ENCODE assay signal across 10 cellular contexts in genomic region chr1:94092210-94092613, GRCh38. TPM values are rescaled to one million over a fixed set of nuclear protein-coding genes. Genes with fewer than 3 reads are reported as not detected.
DNase-seq lines count a peak whose midpoint lies in the region; ATAC-seq and TF ChIP-seq lines count a peak whose summit lies in the region.
"Had no signal": no experiment of that assay in that cellular context is flagged by ENCODE, and none has a peak within 500 bp of the region (broad histone marks: within the 10 kb centered on the region; RNA-seq: fewer than 3 reads in every experiment).

No MANE protein-coding gene starts in this region.

- TF ChIP-seq EP300 in gastroesophageal sphincter (IDR thresholded peaks at IDR 0.05) = no peak

- H3K27me3 ChIP-seq in gastroesophageal sphincter = no peaks in the 10 kb centered on the region
- H3K27me3 ChIP-seq in skeletal muscle tissue (ENCODE audit: control insufficient read depth in 3 of 3, insufficient read depth in 3 of 3, low read length in 3 of 3) = no peaks in the 10 kb centered on the region

- H3K4me3 ChIP-seq in gastroesophageal sphincter = no peak overlapping the region
- no peak overlapping the region for H3K4me3 ChIP-seq in skeletal muscle tissue (ENCODE audit: low read length in 3 of 3)

- TF ChIP-seq POLR2A in gastroesophageal sphincter (IDR thresholded peaks at IDR 0.05) = no peak

- H3K4me1 ChIP-seq in gastroesophageal sphincter = peaks cover 0 to 55% (median 36%) of the 10 kb centered on the region in 3 donors
- peaks cover 52 to 58% (median 56%) of the 10 kb centered on the region in 3 donors for H3K4me1 ChIP-seq in skeletal muscle tissue (ENCODE audit: control insufficient read depth in 3 of 3, insufficient read depth in 3 of 3, low read length in 3 of 3)

- DNase-seq in NCI-H1417 (lab: John Stamatoyannopoulos, UW) (peak in 2 of 3 experiments; percentile 35 to 65), NCI-H1417 treated with DMSO at 0.1 percent for 48 hours (lab: John Stamatoyannopoulos, UW) (no peak), UCSD-AML1 (lab: John Stamatoyannopoulos, UW; ENCODE audit: unreplicated experiment) (peak; percentile 79), cortex of kidney (lab: John Stamatoyannopoulos, UW) (no peak)
- DNase-seq: small intestine had no signal

- WGBS in gastroesophageal sphincter (ENCODE audit: low coverage in 1 of 2), 2 donors = 45 to 62% methylated on average over 4 of the region's 4 CpGs

- H3K27ac ChIP-seq in gastroesophageal sphincter (peak overlapping the region; percentile 4 to 81 (median 76)), skeletal muscle tissue (ENCODE audit: low read depth, low read length) (peak overlapping the region; percentile 90)
- H3K27ac ChIP-seq: KMS-11 had no signal

- ATAC-seq in gastroesophageal sphincter = peak; percentile 29
- ATAC-seq in HG03025 (IDR thresholded peaks at IDR 0.05; ENCODE audit: low FRiP score, unreplicated experiment) = no peak
- ATAC-seq in HG03442 (IDR thresholded peaks at IDR 0.05; ENCODE audit: unreplicated experiment) = no peak

- no peak for TF ChIP-seq CTCF in gastroesophageal sphincter (IDR thresholded peaks at IDR 0.05)

- H3K36me3 ChIP-seq in gastroesophageal sphincter (no peaks in the 10 kb centered on the region), skeletal muscle tissue (ENCODE audit: control insufficient read depth in 3 of 3, insufficient read depth in 3 of 3, low read length in 3 of 3) (no peaks in the 10 kb centered on the region)

- H3K9ac ChIP-seq in skeletal muscle tissue (ENCODE audit: low read depth in 1 of 3, low read length in 3 of 3) = no peak overlapping the region
- H3K9ac ChIP-seq: KMS-11 had no signal

- no peaks in the 10 kb centered on the region for H3K9me3 ChIP-seq in gastroesophageal sphincter
- no peaks in the 10 kb centered on the region for H3K9me3 ChIP-seq in skeletal muscle tissue (ENCODE audit: control insufficient read depth in 3 of 3, low read length in 3 of 3)

RNA-seq across cellular contexts. Expression of gene ABCA4, which starts 28.7 kb away (rescaled TPM):
- total RNA-seq in gastroesophageal sphincter (under 1 TPM in 2 of 4 donors, not detected in 2; 0.19 to 0.27 TPM), skeletal muscle tissue (2.1 TPM)

Comparison
In these comparisons a context has a peak if more than half of its experiments do, and no peak if none do; other contexts are left out.
1. DNase-seq: peak in NCI-H1417 (2 of 3) and UCSD-AML1 (single experiment); none in NCI-H1417 treated with DMSO at 0.1 percent for 48 hours (single experiment) and cortex of kidney (single experiment).